8 cellular contexts compared by ENCODE assay signal in genomic region chr7:148527717-148528168, GRCh38.
DNase-seq lines count a peak whose midpoint lies in the region; ATAC-seq and TF ChIP-seq lines count a peak whose summit lies in the region.

No MANE protein-coding gene starts in this region.

- TF ChIP-seq EP300 in esophagus muscularis mucosa (IDR thresholded peaks at IDR 0.05) = no peak

- H3K9me3 Mint-ChIP-seq in Calu3 (ENCODE audit: low read depth, unreplicated experiment) = no peaks in the 10 kb centered on the region

- no peak overlapping the region for H3K4me3 Mint-ChIP-seq in Calu3 (ENCODE audit: low read depth, unreplicated experiment)

- intact Hi-C loops in Calu3 (cut with micrococcal nuclease; ENCODE audit: unreplicated experiment) = loop anchor here (1.0 to 5.0 kb wide), 2 partner anchors 23 to 260 kb away; no protein-coding TSS in a partner anchor
- intact Hi-C loops in esophagus muscularis mucosa (cut with DNase I) = no loop called here
- intact Hi-C loops in thyroid gland (cut with DNase I) = no loop called here

- ATAC-seq in GM19397 (IDR thresholded peaks at IDR 0.05; ENCODE audit: unreplicated experiment) (peak; percentile 99), HG03442 (IDR thresholded peaks at IDR 0.05; ENCODE audit: unreplicated experiment) (peak; percentile 97), omental fat pad (ENCODE audit: low FRiP score) (peak; percentile 73)

- WGBS in esophagus muscularis mucosa = 46% methylated on average over 6 of the region's 6 CpGs
- WGBS in thyroid gland, 2 donors = 63 to 76% methylated on average over 6 of the region's 6 CpGs

- H3K36me3 ChIP-seq in esophagus muscularis mucosa (no peaks in the 10 kb centered on the region), thyroid gland (no peaks in the 10 kb centered on the region)

- no peak overlapping the region for H3K27ac ChIP-seq in esophagus muscularis mucosa (replicated peaks in 1 of 4)
- no peak overlapping the region for H3K27ac ChIP-seq in thyroid gland

- H3K27ac Mint-ChIP-seq in Calu3 (ENCODE audit: unreplicated experiment) = no peak overlapping the region

- H3K9me3 ChIP-seq in esophagus muscularis mucosa (no peaks in the 10 kb centered on the region), thyroid gland (no peaks in the 10 kb centered on the region)

- no TSS peak for BruUV-seq in Calu3 (replicated peaks; lab: Mats Ljungman, UMichigan)

- no peaks in the 10 kb centered on the region for H3K36me3 Mint-ChIP-seq in Calu3 (ENCODE audit: insufficient read depth, unreplicated experiment)

- peak; percentile 54 for TF ChIP-seq CTCF in Calu3 (IDR thresholded peaks at IDR 0.05; ENCODE audit: unreplicated experiment)
- peak; percentile 40 to 63 (median 43) for TF ChIP-seq CTCF in esophagus muscularis mucosa (IDR thresholded peaks at IDR 0.05)
- TF ChIP-seq CTCF in omental fat pad (IDR thresholded peaks at IDR 0.05) = no peak
- peak in 5 of 6 experiments; percentile 14 to 66 (median 47) for TF ChIP-seq CTCF in thyroid gland (IDR thresholded peaks at IDR 0.05)

- peaks cover 58% of the 10 kb centered on the region for H3K27me3 Mint-ChIP-seq in Calu3 (ENCODE audit: unreplicated experiment)

- peak; percentile 80 for DNase-seq in Calu3
- DNase-seq in NCI-H748 treated with DMSO at 0.1 percent for 48 hours (lab: John Stamatoyannopoulos, UW) = peak; percentile 51
- DNase-seq in activated CD8-positive, alpha-beta memory T cell treated with anti-CD3 and anti-CD28 coated beads for 24 hours = peak; percentile 90
- no peak for DNase-seq in esophagus muscularis mucosa (ENCODE audit: extremely low spot score)
- DNase-seq in omental fat pad (ENCODE audit: low spot score) = peak; percentile 61
- DNase-seq in thyroid gland = peak; percentile 70 to 79

- H3K4me1 ChIP-seq in esophagus muscularis mucosa (peaks cover 0 to 2% (median 0%) of the 10 kb centered on the region in 4 donors), thyroid gland (peaks cover 6 to 11% of the 10 kb centered on the region in 2 donors)

- H3K4me3 ChIP-seq in esophagus muscularis mucosa (no peak overlapping the region), thyroid gland (replicated peaks in 1 of 3) (no peak overlapping the region)

- CTCF ChIA-PET in Calu3 (lab: Charles Lee) = no interaction called here

- H3K27me3 ChIP-seq in esophagus muscularis mucosa = peaks cover 0 to 4% (median 0%) of the 10 kb centered on the region in 4 donors
- H3K27me3 ChIP-seq in thyroid gland = no peaks in the 10 kb centered on the region

- no peak for TF ChIP-seq POLR2A in esophagus muscularis mucosa (IDR thresholded peaks at IDR 0.05; ENCODE audit: low read depth)
- no peak for TF ChIP-seq POLR2A in thyroid gland (IDR thresholded peaks at IDR 0.05)

- peaks cover 5% of the 10 kb centered on the region for H3K4me1 Mint-ChIP-seq in Calu3 (ENCODE audit: low read depth, unreplicated experiment)

Comparison
In these comparisons a context has a peak if more than half of its experiments do, and no peak if none do; other contexts are left out.
1. CTCF ChIP-seq: peak in Calu3 (single experiment), esophagus muscularis mucosa (3 of 3) and thyroid gland (5 of 6); none in omental fat pad (0 of 3).
2. Peak in every context shown above with its lines, with median percentiles within 50 percentile points of each other: ATAC-seq.